Comparison of ENCODE assay signal across 8 cellular contexts in the genomic region with DNA sequence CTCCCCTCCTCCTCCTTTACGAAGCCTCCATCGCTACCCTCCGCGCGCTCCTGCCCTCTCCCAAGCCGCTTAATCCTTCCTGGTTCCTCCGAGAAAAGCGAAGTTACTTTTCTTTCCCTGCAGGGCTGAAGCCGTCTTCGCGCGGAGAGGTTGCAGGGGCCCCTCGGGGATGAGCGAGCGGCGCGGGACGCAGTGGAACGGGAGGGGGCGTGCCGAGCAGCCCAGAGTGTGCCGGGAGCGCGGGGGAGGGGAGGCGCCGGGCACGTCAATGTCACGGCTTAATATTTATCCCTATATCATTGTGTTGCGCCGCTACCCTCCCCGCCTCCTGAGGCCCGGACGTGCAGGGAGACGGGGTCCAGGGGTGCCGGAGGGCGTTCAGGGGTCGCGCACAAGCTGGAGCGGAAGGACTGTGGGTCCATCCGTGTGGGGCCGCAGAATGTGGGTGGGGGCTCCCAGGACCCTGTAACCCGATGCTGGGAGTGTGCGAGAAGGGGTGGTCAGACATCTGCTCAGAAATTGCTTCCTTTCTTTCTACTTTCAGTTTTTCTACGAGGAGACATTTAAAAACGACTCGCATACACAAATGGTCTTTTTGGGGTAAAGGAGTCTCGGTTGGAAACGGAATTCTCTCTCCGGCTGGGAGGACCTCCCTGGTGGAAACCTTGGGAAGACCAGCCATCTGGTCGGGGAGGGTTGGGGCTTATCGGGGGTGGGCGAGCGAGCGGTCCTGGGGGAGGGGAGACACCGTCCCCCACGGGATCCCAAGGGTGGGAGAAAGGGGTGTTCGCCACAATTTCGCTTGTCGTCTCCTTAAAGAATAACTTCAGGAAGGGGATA. TPM values are rescaled to one million over a fixed set of nuclear protein-coding genes. Genes with fewer than 3 reads are reported as not detected.
DNase-seq lines count a peak whose midpoint lies in the region; ATAC-seq and TF ChIP-seq lines count a peak whose summit lies in the region.

No MANE protein-coding gene starts in this region.

- H3K4me3 ChIP-seq in ACC112 (ENCODE audit: low read depth, low read length) (peak overlapping the region; percentile 79), ectodermal cell (ENCODE audit: insufficient read depth, low read depth, low read length) (peak overlapping the region; percentile 74), lung (peak overlapping the region; percentile 82)

- CTCF ChIA-PET in activated CD4-positive, alpha-beta memory T cell treated with anti-CD3 and anti-CD28 coated beads for 36 hours (lab: Charles Lee) = interaction anchor here (0.6 to 3.1 kb wide), 21 partner anchors 8 to 305 kb away, joined by 3 to 35 read pairs (median 6); a partner anchor contains a TSS

- H3K27me3 Mint-ChIP-seq in activated CD4-positive, alpha-beta memory T cell treated with anti-CD3 and anti-CD28 coated beads for 36 hours = no peaks in the 10 kb centered on the region

- H3K36me3 ChIP-seq in ACC112 (ENCODE audit: insufficient read depth, low read length) = peaks cover 6% of the 10 kb centered on the region
- no peaks in the 10 kb centered on the region for H3K36me3 ChIP-seq in ectodermal cell (ENCODE audit: control insufficient read depth, insufficient read depth, low read length)
- H3K36me3 ChIP-seq in lung (ENCODE audit: control insufficient read depth in 2 of 2, insufficient read depth in 2 of 2, low read length in 2 of 2) = no peaks in the 10 kb centered on the region

- H3K9me3 ChIP-seq in ectodermal cell (ENCODE audit: control insufficient read depth, low read length) = no peaks in the 10 kb centered on the region
- H3K9me3 ChIP-seq in lung (ENCODE audit: control insufficient read depth in 2 of 2, insufficient read depth in 1 of 2, low read length in 1 of 2) = no peaks in the 10 kb centered on the region

- DNase-seq in NCI-H460 (ENCODE audit: extremely low read depth, low read depth) (peak; percentile 68), lung (ENCODE audit: low spot score) (peak; percentile 71)
- peak; percentile 89 for DNase-seq in activated CD4-positive, alpha-beta memory T cell treated with anti-CD3 and anti-CD28 coated beads for 36 hours
- DNase-seq in stimulated activated CD8-positive, alpha-beta memory T cell treated with anti-CD3 and anti-CD28 coated beads, Interleukin-12 subunit alpha, Interleukin-12 subunit beta, amount 100 ng/mL, for 1 hour (ENCODE audit: low read depth) = peak; percentile 68

- ATAC-seq in HG02870 (IDR thresholded peaks at IDR 0.05; ENCODE audit: unreplicated experiment) = peak; percentile 39
- peak; percentile 64 for ATAC-seq in lung (ENCODE audit: insufficient read depth, low FRiP score)

- peak; percentile 46 for TF ChIP-seq POLR2A in GM15510 (IDR thresholded peaks at IDR 0.05; ENCODE audit: borderline replicate concordance, extremely low read depth, insufficient read length)

- H3K27ac Mint-ChIP-seq in activated CD4-positive, alpha-beta memory T cell treated with anti-CD3 and anti-CD28 coated beads for 36 hours = peak overlapping the region; percentile 98

- peaks cover 46% of the 10 kb centered on the region for H3K36me3 Mint-ChIP-seq in activated CD4-positive, alpha-beta memory T cell treated with anti-CD3 and anti-CD28 coated beads for 36 hours

- peaks cover 38% of the 10 kb centered on the region for H3K4me1 Mint-ChIP-seq in activated CD4-positive, alpha-beta memory T cell treated with anti-CD3 and anti-CD28 coated beads for 36 hours (ENCODE audit: low read depth)

- H3K27ac ChIP-seq in ACC112 (ENCODE audit: low read depth, low read length) = peak overlapping the region; percentile 94
- H3K27ac ChIP-seq in ectodermal cell (ENCODE audit: insufficient read depth, low read depth, low read length, poor library complexity, severe bottlenecking) = peak overlapping the region; percentile 54
- peak overlapping the region; percentile 84 to 86 for H3K27ac ChIP-seq in lung (ENCODE audit: low read depth in 1 of 2, low read length in 1 of 2)

- H3K4me1 ChIP-seq in ACC112 (ENCODE audit: control insufficient read depth, insufficient read depth, low read length, unreplicated experiment) = peaks cover 29% of the 10 kb centered on the region
- peaks cover 9% of the 10 kb centered on the region for H3K4me1 ChIP-seq in ectodermal cell (ENCODE audit: control insufficient read depth, insufficient read depth, low read length)
- peaks cover 0 to 20% of the 10 kb centered on the region in 2 donors for H3K4me1 ChIP-seq in lung (ENCODE audit: control insufficient read depth in 2 of 2, insufficient read depth in 2 of 2, low read length in 2 of 2)

- intact Hi-C loops in activated CD4-positive, alpha-beta memory T cell treated with anti-CD3 and anti-CD28 coated beads for 36 hours (cut with micrococcal nuclease) = loop anchor here (1.0 to 2.0 kb wide), 6 partner anchors 36 to 399 kb away; a partner anchor contains a TSS

- H3K27me3 ChIP-seq in ACC112 (ENCODE audit: insufficient read depth, low read length) (no peaks in the 10 kb centered on the region), ectodermal cell (ENCODE audit: control insufficient read depth, insufficient read depth, low read length, poor library complexity, severe bottlenecking) (peaks cover 70% of the 10 kb centered on the region), lung (ENCODE audit: control insufficient read depth, insufficient read depth) (no peaks in the 10 kb centered on the region)

- no peaks in the 10 kb centered on the region for H3K9me3 Mint-ChIP-seq in activated CD4-positive, alpha-beta memory T cell treated with anti-CD3 and anti-CD28 coated beads for 36 hours

- H3K4me3 Mint-ChIP-seq in activated CD4-positive, alpha-beta memory T cell treated with anti-CD3 and anti-CD28 coated beads for 36 hours = peak overlapping the region; percentile 97

- POLR2A ChIA-PET in activated CD4-positive, alpha-beta memory T cell treated with anti-CD3 and anti-CD28 coated beads for 36 hours (lab: Charles Lee) = interaction anchor here (0.6 to 3.3 kb wide), 16 partner anchors 11 to 213 kb away, joined by 3 to 24 read pairs (median 6); no protein-coding TSS in a partner anchor

- no peak for TF ChIP-seq CTCF in lung (IDR thresholded peaks at IDR 0.05; ENCODE audit: control extremely low read depth, extremely low read depth)

- 0% methylated on average over 59 of the region's 59 CpGs for WGBS in ectodermal cell, 2 experiments
- WGBS in lung, 2 donors = 0% methylated on average over 58 to 59 of the region's 59 CpGs

- H3K79me2 ChIP-seq in ACC112 (ENCODE audit: control insufficient read depth, insufficient read depth, low read length, unreplicated experiment) = peaks cover 67% of the 10 kb centered on the region

- H2AFZ ChIP-seq in ACC112 (ENCODE audit: low read length, unreplicated experiment) = peak overlapping the region; percentile 65

RNA-seq across cellular contexts. Expression of a gene that starts 2.4 kb away (rescaled TPM):
- total RNA-seq in NCI-H460 (2014; rRNA removed; shearing (Covaris generic)) = 73.8 and 82.0 TPM in 2 replicates
- 14.3 and 25.1 TPM in 2 replicates for polyA plus RNA-seq in NCI-H460 (2014; cell fraction: nucleus; rRNA removed)
- total RNA-seq in activated CD4-positive, alpha-beta memory T cell treated with anti-CD3 and anti-CD28 coated beads for 36 hours = 100 to 1,000 TPM; 131 to 132 TPM
- 8.4 TPM for polyA plus RNA-seq in ectodermal cell (2013, experiment 1 of 4)
- polyA plus RNA-seq in ectodermal cell (2013, experiment 2 of 4) = 8.1 TPM
- 5.0 TPM for polyA plus RNA-seq in ectodermal cell (2013, experiment 3 of 4)
- 6.0 TPM for polyA plus RNA-seq in ectodermal cell (2013, experiment 4 of 4)
- 10 to 100 TPM; 21.0 to 66.4 TPM for total RNA-seq in lung
- 1 to 10 TPM; 1.6 to 3.3 TPM for polyA plus RNA-seq in lung

Comparison
In these comparisons a context has a peak if more than half of its experiments do, and no peak if none do; other contexts are left out.
1. Peak in every context shown above with its lines: DNase-seq, ATAC-seq, H3K4me3 ChIP-seq and H3K27ac ChIP-seq.